In the genomic region with DNA sequence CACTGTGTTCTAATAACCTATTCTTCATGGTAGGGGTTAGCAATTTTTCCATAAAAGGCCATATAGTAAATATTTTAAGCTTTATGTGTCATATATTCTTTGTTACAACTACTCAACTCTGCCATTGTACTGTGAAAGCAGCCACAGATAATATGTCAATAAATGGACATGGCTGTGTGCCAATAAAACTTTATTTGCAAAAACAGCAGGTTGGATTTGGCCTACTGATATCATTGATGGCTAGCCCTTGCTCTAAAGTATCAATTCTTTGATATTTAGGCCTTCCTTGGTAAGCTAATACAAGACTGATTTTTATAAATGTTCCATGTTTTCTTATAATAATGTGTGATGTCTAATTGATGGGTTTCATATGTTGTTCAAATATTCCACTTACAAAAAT, we compare ENCODE assay signal across 33 cellular contexts.
"Had no signal": no experiment of that assay in that cellular context is flagged by ENCODE, and none has a peak within 500 bp of the region (broad histone marks: within the 10 kb centered on the region; RNA-seq: fewer than 3 reads in every experiment).

No MANE protein-coding gene starts in this region.

- H3K36me3 ChIP-seq: adrenal gland, ascending aorta, brain microvascular endothelial cell, breast epithelium, cardiac muscle cell had no signal

- H3K27me3 ChIP-seq: adrenal gland, ascending aorta, body of pancreas, brain microvascular endothelial cell, cardiac muscle cell had no signal

- H3K27ac ChIP-seq: adrenal gland, ascending aorta, body of pancreas, brain microvascular endothelial cell, breast epithelium, cardiac muscle cell had no signal

- ATAC-seq: activated naive CD4-positive, alpha-beta T cell treated with anti-CD3 and anti-CD28 coated beads, Interleukin-2, amount 50 U/mL, for 72 hours; activated naive CD8-positive, alpha-beta T cell treated with anti-CD3 and anti-CD28 coated beads, Interleukin-2, amount 50 U/mL, for 24 hours; activated T-cell treated with anti-CD3 and anti-CD28 coated beads, Interleukin-2, amount 50 U/mL, for 4 hours; activated T-cell treated with anti-CD3 and anti-CD28 coated beads, Interleukin-2, amount 50 U/mL, for 72 hours; activated T-helper 17 cell treated with anti-CD3 and anti-CD28 coated beads, Interleukin-2, amount 50 U/mL, for 72 hours; body of pancreas had no signal

- H3K9me3 ChIP-seq: adrenal gland, breast epithelium had no signal

- FAIRE-seq: astrocyte, bronchial epithelial cell had no signal

- H3K4me3 ChIP-seq: adrenal gland, ascending aorta, body of pancreas, breast epithelium, cardiac muscle cell had no signal

- DNase-seq: activated effector memory CD4-positive, alpha-beta T cell treated with anti-CD3 and anti-CD28 coated beads, Interleukin-2, amount 50 U/mL, for 16 hours; activated effector memory CD4-positive, alpha-beta T cell treated with Interleukin-2 at 50 U/mL for 16 hours; activated gamma-delta T cell; activated gamma-delta T cell treated with Interleukin-2 at 50 U/mL for 16 hours; activated naive CD4-positive, alpha-beta T cell; activated naive CD4-positive, alpha-beta T cell treated with anti-CD3 and anti-CD28 coated beads for 36 hours; activated naive CD4-positive, alpha-beta T cell treated with anti-CD3 and anti-CD28 coated beads, Interleukin-2, amount 10 ng/mL, durations not matched to agents 7 days and 5 days; activated naive CD4-positive, alpha-beta T cell treated with anti-CD3 and anti-CD28 coated beads, Interleukin-2, amount 50 U/mL, for 16 hours; activated naive CD4-positive, alpha-beta T cell treated with Interleukin-2 at 50 U/mL for 16 hours; activated naive CD8-positive, alpha-beta T cell treated with anti-CD3 and anti-CD28 coated beads for 36 hours; activated naive CD8-positive, alpha-beta T cell treated with anti-CD3 and anti-CD28 coated beads, Interleukin-2, amount 10 ng/mL, durations not matched to agents 7 days and 5 days; activated naive CD8-positive, alpha-beta T cell treated with anti-CD3 and anti-CD28 coated beads, Interleukin-2, amount 50 U/mL, for 24 hours; activated T-cell treated with anti-CD3 and anti-CD28 coated beads, Interleukin-2, amount 50 U/mL, for 24 hours; activated T-cell treated with anti-CD3 and anti-CD28 coated beads, Interleukin-2, amount 50 U/mL, for 4 hours; activated T-cell treated with anti-CD3 and anti-CD28 coated beads, Interleukin-2, amount 50 U/mL, for 48 hours; activated T-cell treated with anti-CD3 and anti-CD28 coated beads, Interleukin-2, amount 50 U/mL, for 72 hours; adrenal gland; amniotic stem cell; amygdala; anterior cingulate cortex; aorta; body of pancreas; brain microvascular endothelial cell; caudate nucleus; central memory CD4-positive, alpha-beta T cell; cerebellar nuclear complex had no signal

- H3K4me1 ChIP-seq: adrenal gland, ascending aorta, body of pancreas, breast epithelium had no signal
